Comparison of ENCODE assay signal across 21 cellular contexts in the genomic region with DNA sequence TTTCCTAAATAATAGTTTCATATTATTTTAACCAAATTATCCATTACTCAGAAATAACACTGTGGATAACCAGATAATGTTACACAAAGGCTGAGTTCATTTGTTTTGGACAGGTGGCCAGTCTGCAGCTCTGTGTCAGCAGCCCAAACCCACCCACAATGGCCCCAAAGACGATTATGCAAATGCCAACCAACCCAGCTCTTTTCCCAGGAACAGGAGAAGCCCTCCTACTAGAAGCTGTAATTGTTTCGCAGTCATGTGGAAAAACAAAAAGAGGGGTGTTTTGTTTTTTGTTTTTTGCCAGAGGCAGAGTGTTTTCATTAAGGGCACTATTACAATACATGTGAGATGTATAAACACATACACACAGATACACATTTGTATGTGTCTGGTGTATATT.
DNase-seq lines count a peak whose midpoint lies in the region; TF ChIP-seq lines count a peak whose summit lies in the region.
"Had no signal": no experiment of that assay in that cellular context is flagged by ENCODE, and none has a peak within 500 bp of the region (broad histone marks: within the 10 kb centered on the region; RNA-seq: fewer than 3 reads in every experiment).

No MANE protein-coding gene starts in this region.

- peak overlapping the region in 3 of 59 donors; percentile 5 to 18 (median 11) for H3K4me3 ChIP-seq in dorsolateral prefrontal cortex
- H3K4me3 ChIP-seq: esophagus muscularis mucosa, prostate gland, thoracic aorta, vagina had no signal

- intact Hi-C loops in dorsolateral prefrontal cortex (cut with DNase I), result no loop called here

- TF ChIP-seq CTCF in dorsolateral prefrontal cortex (IDR thresholded peaks at IDR 0.05 in 54 of 56, conservative IDR thresholded peaks at IDR 0.05 in 2 of 56; ENCODE audit: low read depth in 1 of 56, partially characterized antibody in 56 of 56) (peak in 1 of 56 donors; percentile 12), GM10266 (IDR thresholded peaks at IDR 0.05; ENCODE audit: control insufficient read depth, insufficient read depth, low read depth, missing control alignments) (no peak)

- DNase-seq in NCI-H526 (lab: John Stamatoyannopoulos, UW) (peak; percentile 84 to 94), dorsolateral prefrontal cortex (peak in 8 of 10 donors; percentile 30 to 71 (median 58)), myocyte (ENCODE audit: low read depth) (peak; percentile 65), kidney glomerular epithelial cell (lab: John Stamatoyannopoulos, UW) (no peak), NCI-H510A treated with DMSO at 0.1 percent for 48 hours (lab: John Stamatoyannopoulos, UW) (no peak), GM10266 (ENCODE audit: extremely low spot score) (no peak), SW 1271 (lab: John Stamatoyannopoulos, UW) (no peak)
- DNase-seq: activated CD4-positive, alpha-beta T cell treated with anti-CD3 and anti-CD28 coated beads for 36 hours; activated CD8-positive, alpha-beta memory T cell treated with anti-CD3 and anti-CD28 coated beads, Interleukin-2, amount 10 ng/mL, durations not matched to agents 7 days and 5 days; activated naive CD8-positive, alpha-beta T cell treated with anti-CD3 and anti-CD28 coated beads, Interleukin-2, amount 10 ng/mL, durations not matched to agents 7 days and 5 days; brain microvascular endothelial cell; left colon; NCI-H1417; NCI-H2107; NCI-H510A; nephron progenitor cell; T-cell had no signal

- no peaks in the 10 kb centered on the region for H3K27me3 ChIP-seq in dorsolateral prefrontal cortex
- H3K27me3 ChIP-seq: brain microvascular endothelial cell, esophagus muscularis mucosa, vagina had no signal

- peak overlapping the region in 55 of 59 donors; percentile 7 to 91 (median 69) for H3K27ac ChIP-seq in dorsolateral prefrontal cortex
- H3K27ac ChIP-seq: brain microvascular endothelial cell, esophagus muscularis mucosa, prostate gland, thoracic aorta, vagina had no signal

Comparison
In these comparisons a context has a peak if more than half of its experiments do, and no peak if none do; other contexts are left out.
1. DNase-seq: peak in NCI-H526 (2 of 2), dorsolateral prefrontal cortex (8 of 10) and myocyte (single experiment); none in kidney glomerular epithelial cell (single experiment), NCI-H510A treated with DMSO at 0.1 percent for 48 hours (single experiment), GM10266 (single experiment) and SW 1271 (0 of 2).